10 cellular contexts compared by ENCODE assay signal in the genomic region with DNA sequence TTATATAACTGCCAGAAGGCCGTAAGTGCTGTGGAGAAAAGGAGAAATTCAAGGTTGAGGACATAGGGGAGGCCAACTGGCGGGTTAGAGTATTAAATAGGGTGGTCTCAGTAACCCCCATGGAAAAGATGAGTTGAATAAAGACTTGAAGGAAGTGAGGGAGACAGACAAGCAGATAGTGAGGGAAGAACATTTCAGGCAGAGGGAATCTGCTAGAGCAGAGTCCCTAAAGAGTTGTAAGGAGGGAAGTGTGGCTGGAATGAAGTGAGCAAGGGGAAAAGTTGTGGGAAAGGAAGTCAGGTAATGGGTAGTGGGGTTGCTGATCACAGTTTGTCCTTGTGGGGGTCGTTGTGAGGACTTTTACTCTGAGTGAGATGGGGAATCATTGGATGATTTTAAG. TPM values are rescaled to one million over a fixed set of nuclear protein-coding genes. Genes with fewer than 3 reads are reported as not detected.
DNase-seq lines count a peak whose midpoint lies in the region; ATAC-seq and TF ChIP-seq lines count a peak whose summit lies in the region.
"Had no signal": no experiment of that assay in that cellular context is flagged by ENCODE, and none has a peak within 500 bp of the region (broad histone marks: within the 10 kb centered on the region; RNA-seq: fewer than 3 reads in every experiment).

No MANE protein-coding gene starts in this region.

- no peak overlapping the region for H2BK15ac ChIP-seq in mesenchymal stem cell (ENCODE audit: low read depth, poor library complexity, severe bottlenecking)

- no peak overlapping the region for H3K4ac ChIP-seq in mesenchymal stem cell (ENCODE audit: low read depth in 1 of 2, low read length in 2 of 2)

- no peak overlapping the region for H2BK12ac ChIP-seq in mesenchymal stem cell (ENCODE audit: low read length in 2 of 2)

- 58% methylated on average over 3 of the region's 3 CpGs for WGBS in mesenchymal stem cell

- no peak overlapping the region for H3K23ac ChIP-seq in mesenchymal stem cell (ENCODE audit: low read length in 2 of 2)

- peaks cover 0 to 52% (median 45%) of the 10 kb centered on the region in 11 experiments; a peak in 16 of 22 replicates for H4K20me1 ChIP-seq in BLaER1 treated with 17β-estradiol and CSF1 and Interleukin-3, amounts not matched to agents 10 nM and 100 nM

- H3K36me3 Mint-ChIP-seq in activated T-helper 2 cell treated with anti-CD3 and anti-CD28 coated beads, Interferon-gamma antibody, Interleukin-2, Interleukin-4, amounts not matched to agents 10 μg/mL and 5 μg/mL and 100 μg/mL, durations not matched to agents 14 hours and 24 hours and 36 hours (ENCODE audit: low read depth): peaks cover 37% of the 10 kb centered on the region

- peaks cover 48% of the 10 kb centered on the region for H3K4me1 Mint-ChIP-seq in activated T-helper 2 cell treated with anti-CD3 and anti-CD28 coated beads, Interferon-gamma antibody, Interleukin-2, Interleukin-4, amounts not matched to agents 10 μg/mL and 5 μg/mL and 100 μg/mL, durations not matched to agents 14 hours and 24 hours and 36 hours (ENCODE audit: low read depth)

- intact Hi-C loops in activated T-helper 2 cell treated with anti-CD3 and anti-CD28 coated beads, Interferon-gamma antibody, Interleukin-2, Interleukin-4, amounts not matched to agents 10 μg/mL and 5 μg/mL and 100 μg/mL, durations not matched to agents 14 hours and 24 hours and 36 hours (cut with micrococcal nuclease): loop anchor here (1.0 to 5.0 kb wide), 3 partner anchors 96 to 186 kb away; a partner anchor contains a TSS

- ATAC-seq in GM21723 (IDR thresholded peaks at IDR 0.05; ENCODE audit: unreplicated experiment): no peak

- peaks cover 33 to 50% (median 41%) of the 10 kb centered on the region in 10 experiments for H3K4me1 ChIP-seq in BLaER1 treated with 17β-estradiol and CSF1 and Interleukin-3, amounts not matched to agents 10 nM and 100 nM
- H3K4me1 ChIP-seq in mesenchymal stem cell (ENCODE audit: control insufficient read depth, insufficient read depth, low read depth, low read length): peaks cover 2% of the 10 kb centered on the region

- peaks cover 0 to 43% (median 31%) of the 10 kb centered on the region in 11 experiments; a peak in 17 of 22 replicates for H3K36me3 ChIP-seq in BLaER1 treated with 17β-estradiol and CSF1 and Interleukin-3, amounts not matched to agents 10 nM and 100 nM
- H3K36me3 ChIP-seq in mesenchymal stem cell (ENCODE audit: control insufficient read depth in 1 of 2, insufficient read depth in 2 of 2, low read depth in 1 of 2, low read length in 2 of 2): no peaks in the 10 kb centered on the region

- no peak overlapping the region for H2AFZ ChIP-seq in mesenchymal stem cell (ENCODE audit: low read depth, low read length)

- TF ChIP-seq CTCF in HL-60 (IDR thresholded peaks at IDR 0.05; ENCODE audit: insufficient read depth, low read length): no peak

- H3K4me3 Mint-ChIP-seq in activated T-helper 2 cell treated with anti-CD3 and anti-CD28 coated beads, Interferon-gamma antibody, Interleukin-2, Interleukin-4, amounts not matched to agents 10 μg/mL and 5 μg/mL and 100 μg/mL, durations not matched to agents 14 hours and 24 hours and 36 hours (ENCODE audit: low read depth): peak overlapping the region; percentile 87

- no peak overlapping the region for H3K18ac ChIP-seq in mesenchymal stem cell (ENCODE audit: low read depth in 1 of 2, low read length in 2 of 2)

- H3K4me2 ChIP-seq in BLaER1 treated with 17β-estradiol and CSF1 and Interleukin-3, amounts not matched to agents 10 nM and 100 nM: peak overlapping the region; percentile 79 to 99 (median 92)
- peak overlapping the region; percentile 8 for H3K4me2 ChIP-seq in mesenchymal stem cell (ENCODE audit: low read length, poor library complexity, severe bottlenecking)

- no peak overlapping the region for H3K14ac ChIP-seq in mesenchymal stem cell (ENCODE audit: low read length in 2 of 2)

- peaks cover 2% of the 10 kb centered on the region for H3K79me1 ChIP-seq in mesenchymal stem cell (replicated peaks; ENCODE audit: low read length, poor library complexity, severe bottlenecking)

- no peak overlapping the region for H2BK120ac ChIP-seq in mesenchymal stem cell (ENCODE audit: low read depth, low read length)

- H3K9me3 ChIP-seq in BLaER1 treated with 17β-estradiol and CSF1 and Interleukin-3, amounts not matched to agents 10 nM and 100 nM (replicated peaks in 1 of 11): no peaks in the 10 kb centered on the region
- H3K9me3 ChIP-seq in mesenchymal stem cell (ENCODE audit: control insufficient read depth, low read length): no peaks in the 10 kb centered on the region

- DNase-seq in HL-60 (ENCODE audit: low read depth in 1 of 2, low spot score in 1 of 2) (no peak), mesenchymal stem cell (peak; percentile 20), EL (no peak), NCI-H2227 (lab: John Stamatoyannopoulos, UW; ENCODE audit: unreplicated experiment) (no peak), NCI-H1436 treated with DMSO at 0.1 percent for 48 hours (lab: John Stamatoyannopoulos, UW) (no peak)
- no peak for DNase-seq in activated T-helper 2 cell treated with anti-CD3 and anti-CD28 coated beads, Interferon-gamma antibody, Interleukin-2, Interleukin-4, amounts not matched to agents 10 μg/mL and 5 μg/mL and 100 μg/mL, durations not matched to agents 14 hours and 24 hours and 36 hours (ENCODE audit: low spot score)
- DNase-seq: GF-D8 had no signal

- no peaks in the 10 kb centered on the region for H3K27me3 Mint-ChIP-seq in activated T-helper 2 cell treated with anti-CD3 and anti-CD28 coated beads, Interferon-gamma antibody, Interleukin-2, Interleukin-4, amounts not matched to agents 10 μg/mL and 5 μg/mL and 100 μg/mL, durations not matched to agents 14 hours and 24 hours and 36 hours (ENCODE audit: low read depth)

- peak overlapping the region; percentile 78 to 96 (median 92); a peak in 19 of 20 replicates for H3K4me3 ChIP-seq in BLaER1 treated with 17β-estradiol and CSF1 and Interleukin-3, amounts not matched to agents 10 nM and 100 nM
- peak overlapping the region; percentile 85 for H3K4me3 ChIP-seq in HL-60 (replicated peaks; ENCODE audit: insufficient read depth, low read length)
- peak overlapping the region in 1 of 2 experiments; percentile 89 for H3K4me3 ChIP-seq in mesenchymal stem cell (ENCODE audit: insufficient read depth in 1 of 2, low read depth in 1 of 2, low read length in 2 of 2)

- peak overlapping the region; percentile 94 for H3K27ac Mint-ChIP-seq in activated T-helper 2 cell treated with anti-CD3 and anti-CD28 coated beads, Interferon-gamma antibody, Interleukin-2, Interleukin-4, amounts not matched to agents 10 μg/mL and 5 μg/mL and 100 μg/mL, durations not matched to agents 14 hours and 24 hours and 36 hours

- H2BK5ac ChIP-seq in mesenchymal stem cell (ENCODE audit: low read depth, low read length, poor library complexity, severe bottlenecking): no peak overlapping the region

- peak overlapping the region; percentile 77 to 95 (median 91); a peak in 20 of 22 replicates for H3K9ac ChIP-seq in BLaER1 treated with 17β-estradiol and CSF1 and Interleukin-3, amounts not matched to agents 10 nM and 100 nM
- H3K9ac ChIP-seq in mesenchymal stem cell (ENCODE audit: low read length): peak overlapping the region; percentile 86
- H3K9ac ChIP-seq: parathyroid adenoma had no signal

- no peak overlapping the region for H2AK5ac ChIP-seq in mesenchymal stem cell (ENCODE audit: low read length, severe bottlenecking)

- H3K27ac ChIP-seq in BLaER1 treated with 17β-estradiol and CSF1 and Interleukin-3, amounts not matched to agents 10 nM and 100 nM: peak overlapping the region in 10 of 11 experiments; percentile 6 to 95 (median 88); a peak in 18 of 22 replicates
- peak overlapping the region; percentile 85 for H3K27ac ChIP-seq in HL-60 (replicated peaks)
- no peak overlapping the region for H3K27ac ChIP-seq in mesenchymal stem cell (ENCODE audit: low read length, poor library complexity, severe bottlenecking)
- H3K27ac ChIP-seq: parathyroid adenoma had no signal

- H3K27me3 ChIP-seq in BLaER1 treated with 17β-estradiol and CSF1 and Interleukin-3, amounts not matched to agents 10 nM and 100 nM: no peaks in the 10 kb centered on the region
- H3K27me3 ChIP-seq in HL-60 (ENCODE audit: insufficient read depth, poor library complexity, severe bottlenecking): no peaks in the 10 kb centered on the region
- no peaks in the 10 kb centered on the region for H3K27me3 ChIP-seq in mesenchymal stem cell (ENCODE audit: control insufficient read depth in 1 of 2, insufficient read depth in 1 of 2, low read length in 2 of 2)

- H4K8ac ChIP-seq in mesenchymal stem cell (ENCODE audit: low read length): no peak overlapping the region

- H4K91ac ChIP-seq in mesenchymal stem cell (ENCODE audit: low read length): no peak overlapping the region

- no peaks in the 10 kb centered on the region for H3K9me3 Mint-ChIP-seq in activated T-helper 2 cell treated with anti-CD3 and anti-CD28 coated beads, Interferon-gamma antibody, Interleukin-2, Interleukin-4, amounts not matched to agents 10 μg/mL and 5 μg/mL and 100 μg/mL, durations not matched to agents 14 hours and 24 hours and 36 hours

RNA-seq across cellular contexts. Expression of a gene that starts 1.4 kb away (rescaled TPM):
- 78.3 and 80.9 TPM in 2 replicates for total RNA-seq in activated T-helper 2 cell treated with anti-CD3 and anti-CD28 coated beads, Interferon-gamma antibody, Interleukin-2, Interleukin-4, amounts not matched to agents 10 μg/mL and 5 μg/mL and 100 μg/mL, durations not matched to agents 14 hours and 24 hours and 36 hours
- polyA plus RNA-seq in mesenchymal stem cell (2013, experiment 1 of 2): 4.9 TPM
- 5.1 TPM for polyA plus RNA-seq in mesenchymal stem cell (2013, experiment 2 of 2)

RNA-seq across cellular contexts. Expression of a gene that starts 17.8 kb away (rescaled TPM):
- 33.0 and 39.1 TPM in 2 replicates for total RNA-seq in activated T-helper 2 cell treated with anti-CD3 and anti-CD28 coated beads, Interferon-gamma antibody, Interleukin-2, Interleukin-4, amounts not matched to agents 10 μg/mL and 5 μg/mL and 100 μg/mL, durations not matched to agents 14 hours and 24 hours and 36 hours
- 43.1 TPM for polyA plus RNA-seq in mesenchymal stem cell (2013, experiment 1 of 2)
- polyA plus RNA-seq in mesenchymal stem cell (2013, experiment 2 of 2): 40.9 TPM

RNA-seq across cellular contexts. Expression of a gene that starts 24.9 kb away (rescaled TPM):
- total RNA-seq in activated T-helper 2 cell treated with anti-CD3 and anti-CD28 coated beads, Interferon-gamma antibody, Interleukin-2, Interleukin-4, amounts not matched to agents 10 μg/mL and 5 μg/mL and 100 μg/mL, durations not matched to agents 14 hours and 24 hours and 36 hours: 143 and 146 TPM in 2 replicates
- 472 TPM for polyA plus RNA-seq in mesenchymal stem cell (2013, experiment 1 of 2)
- polyA plus RNA-seq in mesenchymal stem cell (2013, experiment 2 of 2): 480 TPM

RNA-seq across cellular contexts. Expression of a gene that starts 26.9 kb away (rescaled TPM):
- 60.1 and 71.3 TPM in 2 replicates for total RNA-seq in activated T-helper 2 cell treated with anti-CD3 and anti-CD28 coated beads, Interferon-gamma antibody, Interleukin-2, Interleukin-4, amounts not matched to agents 10 μg/mL and 5 μg/mL and 100 μg/mL, durations not matched to agents 14 hours and 24 hours and 36 hours
- polyA plus RNA-seq in mesenchymal stem cell (2013, experiment 1 of 2): 18.5 TPM
- 19.0 TPM for polyA plus RNA-seq in mesenchymal stem cell (2013, experiment 2 of 2)
